Comparison of ENCODE assay signal across 19 cellular contexts in genomic region chr10:3178070-3178469, GRCh38. TPM values are rescaled to one million over a fixed set of nuclear protein-coding genes. Genes with fewer than 3 reads are reported as not detected.
DNase-seq lines count a peak whose midpoint lies in the region; ATAC-seq lines count a peak whose summit lies in the region.
"Had no signal": no experiment of that assay in that cellular context is flagged by ENCODE, and none has a peak within 500 bp of the region (broad histone marks: within the 10 kb centered on the region; RNA-seq: fewer than 3 reads in every experiment).

No MANE protein-coding gene starts in this region.

- peak; percentile 17 for DNase-seq in activated CD8-positive, alpha-beta memory T cell treated with anti-CD3 and anti-CD28 coated beads for 24 hours
- DNase-seq in activated CD8-positive, alpha-beta memory T cell treated with anti-CD3 and anti-CD28 coated beads, Interleukin-2, amount 10 ng/mL, durations not matched to agents 7 days and 5 days = no peak
- DNase-seq in RPMI8226 (peak; percentile 46), mesenchymal stem cell (no peak), NCI-H1105 treated with DMSO at 0.1 percent for 48 hours (lab: John Stamatoyannopoulos, UW) (no peak)
- no peak for DNase-seq in stimulated activated naive B cell treated with anti-CD40 and anti-IgM and Interleukin-4, amounts not matched to agents 10 μg/mL and 1 μg/mL and 100 μg/mL, for 72 hours
- DNase-seq: BE2C; CD4-positive, CD25-positive, alpha-beta regulatory T cell; GOT3; KBM-7; NCI-H1436; NCI-H1930; NCI-H226; NCI-H524 treated with DMSO at 0.1 percent for 48 hours had no signal

- no peak overlapping the region for H2AFZ ChIP-seq in mesenchymal stem cell (ENCODE audit: low read depth, low read length)

- no peak overlapping the region for H3K14ac ChIP-seq in mesenchymal stem cell (ENCODE audit: low read length in 2 of 2)

- ATAC-seq in activated CD8-positive, alpha-beta memory T cell treated with anti-CD3 and anti-CD28 coated beads, Interleukin-2, amount 10 ng/mL, durations not matched to agents 7 days and 5 days = no peak
- ATAC-seq in GM18868 (IDR thresholded peaks at IDR 0.05; ENCODE audit: unreplicated experiment) (peak; percentile 56), HG02759 (IDR thresholded peaks at IDR 0.05; ENCODE audit: unreplicated experiment) (no peak)
- ATAC-seq in stimulated activated naive B cell treated with anti-CD40 and anti-IgM and Interleukin-4, amounts not matched to agents 10 μg/mL and 1 μg/mL and 100 μg/mL, for 72 hours (replicated peaks) = peak; percentile 66 to 86
- ATAC-seq: HCT116, Panc1 had no signal

- H2BK5ac ChIP-seq in mesenchymal stem cell (ENCODE audit: low read depth, low read length, poor library complexity, severe bottlenecking) = no peak overlapping the region

- H3K18ac ChIP-seq in mesenchymal stem cell (ENCODE audit: low read depth in 1 of 2, low read length in 2 of 2) = no peak overlapping the region

- H4K8ac ChIP-seq in mesenchymal stem cell (ENCODE audit: low read length) = no peak overlapping the region

- peaks cover 0 to 8% of the 10 kb centered on the region in 2 experiments for H3K27me3 ChIP-seq in mesenchymal stem cell (ENCODE audit: control insufficient read depth in 1 of 2, insufficient read depth in 1 of 2, low read length in 2 of 2)

- peaks cover 74% of the 10 kb centered on the region for H3K27me3 Mint-ChIP-seq in activated CD8-positive, alpha-beta memory T cell treated with anti-CD3 and anti-CD28 coated beads, Interleukin-2, amount 10 ng/mL, durations not matched to agents 7 days and 5 days
- H3K27me3 Mint-ChIP-seq in stimulated activated naive B cell treated with anti-CD40 and anti-IgM and Interleukin-4, amounts not matched to agents 10 μg/mL and 1 μg/mL and 100 μg/mL, for 72 hours = peaks cover 10 to 13% of the 10 kb centered on the region in 2 donors

- H3K36me3 Mint-ChIP-seq in activated CD8-positive, alpha-beta memory T cell treated with anti-CD3 and anti-CD28 coated beads, Interleukin-2, amount 10 ng/mL, durations not matched to agents 7 days and 5 days = no peaks in the 10 kb centered on the region
- H3K36me3 Mint-ChIP-seq in stimulated activated naive B cell treated with anti-CD40 and anti-IgM and Interleukin-4, amounts not matched to agents 10 μg/mL and 1 μg/mL and 100 μg/mL, for 72 hours = no peaks in the 10 kb centered on the region
- H3K36me3 Mint-ChIP-seq: CD4-positive, CD25-positive, alpha-beta regulatory T cell had no signal

- H3K4me1 Mint-ChIP-seq in activated CD8-positive, alpha-beta memory T cell treated with anti-CD3 and anti-CD28 coated beads, Interleukin-2, amount 10 ng/mL, durations not matched to agents 7 days and 5 days = peaks cover 5% of the 10 kb centered on the region
- peaks cover 16 to 34% of the 10 kb centered on the region in 2 donors for H3K4me1 Mint-ChIP-seq in stimulated activated naive B cell treated with anti-CD40 and anti-IgM and Interleukin-4, amounts not matched to agents 10 μg/mL and 1 μg/mL and 100 μg/mL, for 72 hours

- no peak overlapping the region for H2BK12ac ChIP-seq in mesenchymal stem cell (ENCODE audit: low read length in 2 of 2)

- no peaks in the 10 kb centered on the region for H3K79me1 ChIP-seq in mesenchymal stem cell (replicated peaks; ENCODE audit: low read length, poor library complexity, severe bottlenecking)

- no peak overlapping the region for H3K23ac ChIP-seq in mesenchymal stem cell (ENCODE audit: low read length in 2 of 2)

- no peak overlapping the region for H4K91ac ChIP-seq in mesenchymal stem cell (ENCODE audit: low read length)

- no peaks in the 10 kb centered on the region for H3K9me3 ChIP-seq in mesenchymal stem cell (ENCODE audit: control insufficient read depth, low read length)
- H3K9me3 ChIP-seq: BE2C, Caco-2 had no signal

- H3K9ac ChIP-seq in mesenchymal stem cell (ENCODE audit: low read length) = no peak overlapping the region

- CTCF ChIA-PET in activated CD8-positive, alpha-beta memory T cell treated with anti-CD3 and anti-CD28 coated beads, Interleukin-2, amount 10 ng/mL, durations not matched to agents 7 days and 5 days (lab: Charles Lee) = no interaction called here

- no peak overlapping the region for H3K4ac ChIP-seq in mesenchymal stem cell (ENCODE audit: low read depth in 1 of 2, low read length in 2 of 2)

- H3K4me1 ChIP-seq in mesenchymal stem cell (ENCODE audit: control insufficient read depth, insufficient read depth, low read depth, low read length) = peaks cover 6% of the 10 kb centered on the region
- H3K4me1 ChIP-seq: BE2C had no signal

- no peak overlapping the region for H3K27ac Mint-ChIP-seq in activated CD8-positive, alpha-beta memory T cell treated with anti-CD3 and anti-CD28 coated beads, Interleukin-2, amount 10 ng/mL, durations not matched to agents 7 days and 5 days
- peak overlapping the region; percentile 85 for H3K27ac Mint-ChIP-seq in stimulated activated naive B cell treated with anti-CD40 and anti-IgM and Interleukin-4, amounts not matched to agents 10 μg/mL and 1 μg/mL and 100 μg/mL, for 72 hours
- H3K27ac Mint-ChIP-seq: CD4-positive, CD25-positive, alpha-beta regulatory T cell had no signal

- H3K4me2 ChIP-seq in mesenchymal stem cell (ENCODE audit: low read length, poor library complexity, severe bottlenecking) = no peak overlapping the region

- WGBS in mesenchymal stem cell = 96% methylated on average over 6 of the region's 6 CpGs

- no peak overlapping the region for H3K4me3 Mint-ChIP-seq in activated CD8-positive, alpha-beta memory T cell treated with anti-CD3 and anti-CD28 coated beads, Interleukin-2, amount 10 ng/mL, durations not matched to agents 7 days and 5 days
- H3K4me3 Mint-ChIP-seq in stimulated activated naive B cell treated with anti-CD40 and anti-IgM and Interleukin-4, amounts not matched to agents 10 μg/mL and 1 μg/mL and 100 μg/mL, for 72 hours = no peak overlapping the region
- H3K4me3 Mint-ChIP-seq: CD4-positive, CD25-positive, alpha-beta regulatory T cell had no signal

- no peak overlapping the region for H3K4me3 ChIP-seq in mesenchymal stem cell (ENCODE audit: insufficient read depth in 1 of 2, low read depth in 1 of 2, low read length in 2 of 2)

- no peaks in the 10 kb centered on the region for H3K9me3 Mint-ChIP-seq in activated CD8-positive, alpha-beta memory T cell treated with anti-CD3 and anti-CD28 coated beads, Interleukin-2, amount 10 ng/mL, durations not matched to agents 7 days and 5 days (ENCODE audit: low read depth)
- peaks cover 0 to 3% of the 10 kb centered on the region in 2 donors for H3K9me3 Mint-ChIP-seq in stimulated activated naive B cell treated with anti-CD40 and anti-IgM and Interleukin-4, amounts not matched to agents 10 μg/mL and 1 μg/mL and 100 μg/mL, for 72 hours

- H2BK120ac ChIP-seq in mesenchymal stem cell (ENCODE audit: low read depth, low read length) = no peak overlapping the region

- H3K36me3 ChIP-seq in mesenchymal stem cell (ENCODE audit: control insufficient read depth in 1 of 2, insufficient read depth in 2 of 2, low read depth in 1 of 2, low read length in 2 of 2) = no peaks in the 10 kb centered on the region
- H3K36me3 ChIP-seq: BE2C had no signal

- H2AK5ac ChIP-seq in mesenchymal stem cell (ENCODE audit: low read length, severe bottlenecking) = no peak overlapping the region

- H3K27ac ChIP-seq in mesenchymal stem cell (ENCODE audit: low read length, poor library complexity, severe bottlenecking) = no peak overlapping the region

- no peak overlapping the region for H2BK15ac ChIP-seq in mesenchymal stem cell (ENCODE audit: low read depth, poor library complexity, severe bottlenecking)

RNA-seq across cellular contexts. Expression of gene PITRM1, which starts 5.5 kb away (rescaled TPM):
- total RNA-seq in activated CD8-positive, alpha-beta memory T cell treated with anti-CD3 and anti-CD28 coated beads, Interleukin-2, amount 10 ng/mL, durations not matched to agents 7 days and 5 days = 10 to 100 TPM; 65.3 to 71.3 TPM
- 53.6 TPM for polyA plus RNA-seq in mesenchymal stem cell (2013, experiment 1 of 2)
- 50.9 TPM for polyA plus RNA-seq in mesenchymal stem cell (2013, experiment 2 of 2)

Comparison
In these comparisons a context has a peak if more than half of its experiments do, and no peak if none do; other contexts are left out.
1. DNase-seq: peak in activated CD8-positive, alpha-beta memory T cell treated with anti-CD3 and anti-CD28 coated beads for 24 hours (single experiment) and RPMI8226 (single experiment); none in activated CD8-positive, alpha-beta memory T cell treated with anti-CD3 and anti-CD28 coated beads, Interleukin-2, amount 10 ng/mL, durations not matched to agents 7 days and 5 days (single experiment), stimulated activated naive B cell treated with anti-CD40 and anti-IgM and Interleukin-4, amounts not matched to agents 10 μg/mL and 1 μg/mL and 100 μg/mL, for 72 hours (single experiment), mesenchymal stem cell (single experiment) and NCI-H1105 treated with DMSO at 0.1 percent for 48 hours (single experiment).
2. ATAC-seq: peak in GM18868 (single experiment) and stimulated activated naive B cell treated with anti-CD40 and anti-IgM and Interleukin-4, amounts not matched to agents 10 μg/mL and 1 μg/mL and 100 μg/mL, for 72 hours (2 of 2); none in activated CD8-positive, alpha-beta memory T cell treated with anti-CD3 and anti-CD28 coated beads, Interleukin-2, amount 10 ng/mL, durations not matched to agents 7 days and 5 days (single experiment) and HG02759 (single experiment).